Comparison of ENCODE assay signal across 23 cellular contexts in the genomic region with DNA sequence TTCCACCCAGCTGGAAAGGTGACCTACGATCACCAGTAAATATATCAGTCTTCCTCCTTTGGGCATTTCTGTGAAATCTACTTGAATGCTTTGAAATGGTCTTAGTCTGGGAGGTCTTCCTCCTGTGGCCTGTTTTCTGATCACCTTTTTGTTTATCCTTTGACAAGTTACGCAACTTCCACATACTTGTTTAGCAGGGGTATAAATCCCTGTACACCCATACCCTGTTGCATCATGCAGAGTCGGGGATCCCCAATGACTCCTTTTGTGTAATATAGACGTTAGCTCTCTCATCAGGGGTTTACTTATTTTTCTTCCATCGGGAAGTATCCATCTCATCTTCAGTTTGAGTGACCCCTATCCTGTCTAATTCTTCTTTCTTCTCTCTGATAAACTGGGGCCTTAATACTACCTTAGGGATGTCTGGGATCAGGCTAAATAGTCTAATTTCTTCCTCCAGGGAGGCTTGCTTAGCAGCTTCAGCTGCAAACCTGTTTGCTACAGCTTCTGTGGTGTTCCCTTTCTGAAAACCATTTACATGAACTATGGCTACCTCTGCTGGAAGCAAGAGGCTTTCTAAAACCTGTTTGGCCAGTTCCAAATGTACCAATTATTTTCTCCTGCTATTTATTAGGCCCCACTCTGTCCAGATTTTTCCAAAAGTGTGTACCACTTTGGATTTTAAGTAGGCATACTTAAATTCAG. TPM values are rescaled to one million over a fixed set of nuclear protein-coding genes. Genes with fewer than 3 reads are reported as not detected.
DNase-seq lines count a peak whose midpoint lies in the region; ATAC-seq and TF ChIP-seq lines count a peak whose summit lies in the region.
"Had no signal": no experiment of that assay in that cellular context is flagged by ENCODE, and none has a peak within 500 bp of the region (broad histone marks: within the 10 kb centered on the region; RNA-seq: fewer than 3 reads in every experiment).

No MANE protein-coding gene starts in this region.

- TF ChIP-seq RAD21 in liver (IDR thresholded peaks at IDR 0.05) = no peak

- no peak for TF ChIP-seq POLR2A in adrenal gland (IDR thresholded peaks at IDR 0.05)

- no peak overlapping the region for H3K27ac Mint-ChIP-seq in activated T-helper 2 cell treated with anti-CD3 and anti-CD28 coated beads, Interferon-gamma antibody, Interleukin-2, Interleukin-4, amounts not matched to agents 10 μg/mL and 5 μg/mL and 100 μg/mL, durations not matched to agents 14 hours and 24 hours and 36 hours
- H3K27ac Mint-ChIP-seq: brain; T-helper 2 cell treated with Interferon-gamma antibody and Interleukin-4, amounts not matched to agents 5 μg/mL and 100 μg/mL, for 36 hours had no signal

- peaks cover 10% of the 10 kb centered on the region for H3K9me3 Mint-ChIP-seq in activated T-helper 2 cell treated with anti-CD3 and anti-CD28 coated beads, Interferon-gamma antibody, Interleukin-2, Interleukin-4, amounts not matched to agents 10 μg/mL and 5 μg/mL and 100 μg/mL, durations not matched to agents 14 hours and 24 hours and 36 hours

- H3K4me1 ChIP-seq in liver (ENCODE audit: control insufficient read depth in 4 of 4, insufficient read depth in 4 of 4, low read length in 3 of 4) (peaks cover 0 to 5% (median 1%) of the 10 kb centered on the region in 4 donors), right atrium auricular region (peaks cover 0 to 13% of the 10 kb centered on the region in 2 donors), adrenal gland (replicated peaks in 1 of 2) (peaks cover 3 to 8% of the 10 kb centered on the region in 2 donors)
- H3K4me1 ChIP-seq: transverse colon had no signal

- H3K27me3 Mint-ChIP-seq in activated T-helper 2 cell treated with anti-CD3 and anti-CD28 coated beads, Interferon-gamma antibody, Interleukin-2, Interleukin-4, amounts not matched to agents 10 μg/mL and 5 μg/mL and 100 μg/mL, durations not matched to agents 14 hours and 24 hours and 36 hours (ENCODE audit: low read depth) = no peaks in the 10 kb centered on the region
- H3K27me3 Mint-ChIP-seq: brain; naive thymus-derived CD8-positive, alpha-beta T cell; progenitor cell of endocrine pancreas had no signal

- peaks cover 31% of the 10 kb centered on the region for H3K4me1 Mint-ChIP-seq in activated T-helper 2 cell treated with anti-CD3 and anti-CD28 coated beads, Interferon-gamma antibody, Interleukin-2, Interleukin-4, amounts not matched to agents 10 μg/mL and 5 μg/mL and 100 μg/mL, durations not matched to agents 14 hours and 24 hours and 36 hours (ENCODE audit: low read depth)

- no peak for ATAC-seq in HG03442 (IDR thresholded peaks at IDR 0.05; ENCODE audit: unreplicated experiment)
- ATAC-seq: naive thymus-derived CD8-positive, alpha-beta T cell had no signal

- H3K36me3 ChIP-seq in liver (ENCODE audit: control insufficient read depth in 4 of 4, insufficient read depth in 3 of 4, low read depth in 1 of 4, low read length in 3 of 4) (no peaks in the 10 kb centered on the region), right atrium auricular region (no peaks in the 10 kb centered on the region), adrenal gland (replicated peaks in 1 of 2) (no peaks in the 10 kb centered on the region)
- H3K36me3 ChIP-seq: transverse colon had no signal

- TF ChIP-seq CTCF in RWPE1 (conservative IDR thresholded peaks at IDR 0.05; ENCODE audit: low read depth) (no peak), liver (IDR thresholded peaks at IDR 0.05; ENCODE audit: low read depth, low read length, missing input control) (no peak), right atrium auricular region (IDR thresholded peaks at IDR 0.05) (no peak), adrenal gland (IDR thresholded peaks at IDR 0.05) (no peak)

- DNase-seq in DMS53 treated with DMSO at 0.1 percent for 48 hours (lab: John Stamatoyannopoulos, UW; ENCODE audit: unreplicated experiment) (peak; percentile 3), HT-29 (ENCODE audit: low spot score) (peak; percentile 44), RWPE1 (ENCODE audit: low spot score) (peak; percentile 22), right atrium auricular region (ENCODE audit: low spot score) (no peak), adrenal gland (no peak)
- no peak for DNase-seq in activated T-helper 2 cell treated with anti-CD3 and anti-CD28 coated beads, Interferon-gamma antibody, Interleukin-2, Interleukin-4, amounts not matched to agents 10 μg/mL and 5 μg/mL and 100 μg/mL, durations not matched to agents 14 hours and 24 hours and 36 hours (ENCODE audit: low spot score)
- DNase-seq: activated naive CD4-positive, alpha-beta T cell treated with anti-CD3 and anti-CD28 coated beads, Interleukin-2, amount 50 U/mL, for 16 hours; dermis blood vessel endothelial cell; DND-41; immature natural killer cell; naive thymus-derived CD8-positive, alpha-beta T cell; NCI-H187; NCI-H446; OCI-M1; transverse colon had no signal

- H3K9me3 ChIP-seq in liver (ENCODE audit: control insufficient read depth in 4 of 4, low read length in 3 of 4) (no peaks in the 10 kb centered on the region), right atrium auricular region (peaks cover 0 to 5% of the 10 kb centered on the region in 2 donors), adrenal gland (replicated peaks in 1 of 3) (no peaks in the 10 kb centered on the region)
- H3K9me3 ChIP-seq: transverse colon had no signal

- intact Hi-C loops in activated T-helper 2 cell treated with anti-CD3 and anti-CD28 coated beads, Interferon-gamma antibody, Interleukin-2, Interleukin-4, amounts not matched to agents 10 μg/mL and 5 μg/mL and 100 μg/mL, durations not matched to agents 14 hours and 24 hours and 36 hours (cut with micrococcal nuclease) = loop anchor here (10.0 kb wide), 1 partner anchor 62 kb away; no protein-coding TSS in a partner anchor
- intact Hi-C loops in adrenal gland (cut with DNase I) = no loop called here

- 73% methylated on average over 5 of the region's 5 CpGs for WGBS in liver
- 94 to 100% (median 96%) methylated on average over 5 of the region's 5 CpGs for WGBS in adrenal gland, 4 donors

- CTCF ChIA-PET in RWPE1 (lab: Yijun Ruan, JAX) = interaction anchor here (0.6 to 1.5 kb wide), 2 partner anchors 13 to 22 kb away, joined by 5 to 7 read pairs; no protein-coding TSS in a partner anchor

- H3K4me3 Mint-ChIP-seq in activated T-helper 2 cell treated with anti-CD3 and anti-CD28 coated beads, Interferon-gamma antibody, Interleukin-2, Interleukin-4, amounts not matched to agents 10 μg/mL and 5 μg/mL and 100 μg/mL, durations not matched to agents 14 hours and 24 hours and 36 hours (ENCODE audit: low read depth) = no peak overlapping the region
- H3K4me3 Mint-ChIP-seq: brain; immature natural killer cell; T-helper 2 cell treated with Interferon-gamma antibody and Interleukin-4, amounts not matched to agents 5 μg/mL and 100 μg/mL, for 36 hours had no signal

- POLR2A ChIA-PET in RWPE1 (lab: Yijun Ruan, JAX; ENCODE audit: low non-redundant PET) = no interaction called here

- no peak overlapping the region for H3K9ac ChIP-seq in liver (ENCODE audit: low read depth in 1 of 2, low read length in 2 of 2)

- H3K36me3 Mint-ChIP-seq in activated T-helper 2 cell treated with anti-CD3 and anti-CD28 coated beads, Interferon-gamma antibody, Interleukin-2, Interleukin-4, amounts not matched to agents 10 μg/mL and 5 μg/mL and 100 μg/mL, durations not matched to agents 14 hours and 24 hours and 36 hours (ENCODE audit: low read depth) = peaks cover 58% of the 10 kb centered on the region

- H3K4me3 ChIP-seq in liver (ENCODE audit: low read depth in 1 of 3, low read length in 3 of 3) (no peak overlapping the region), right atrium auricular region (no peak overlapping the region), adrenal gland (no peak overlapping the region)
- H3K4me3 ChIP-seq: transverse colon had no signal

- H3K27me3 ChIP-seq in liver (ENCODE audit: control insufficient read depth in 4 of 4, insufficient read depth in 4 of 4, low read length in 3 of 4) (no peaks in the 10 kb centered on the region), right atrium auricular region (no peaks in the 10 kb centered on the region), adrenal gland (no peaks in the 10 kb centered on the region)
- H3K27me3 ChIP-seq: transverse colon had no signal

- H3K27ac ChIP-seq in RWPE1 (no peak overlapping the region), liver (ENCODE audit: low read depth in 1 of 2, low read length in 2 of 2) (no peak overlapping the region), right atrium auricular region (peak overlapping the region in 1 of 2 donors; percentile 52), adrenal gland (no peak overlapping the region)
- H3K27ac ChIP-seq: transverse colon had no signal

TF ChIP-seq in liver, 16 proteins besides CTCF, POLR2A, EP300 and RAD21:
- no peak for TF ChIP-seq HNF4G (IDR thresholded peaks at IDR 0.05)
- TF ChIP-seq, protein P1, sequence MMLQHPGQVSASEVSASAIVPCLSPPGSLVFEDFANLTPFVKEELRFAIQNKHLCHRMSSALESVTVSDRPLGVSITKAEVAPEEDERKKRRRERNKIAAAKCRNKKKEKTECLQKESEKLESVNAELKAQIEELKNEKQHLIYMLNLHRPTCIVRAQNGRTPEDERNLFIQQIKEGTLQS (IDR thresholded peaks at IDR 0.05) = peak; percentile 13
- TF ChIP-seq HNF4A (conservative IDR thresholded peaks at IDR 0.05) = no peak
- no peak for TF ChIP-seq YY1 (IDR thresholded peaks at IDR 0.05)
TF ChIP-seq in liver: peak in this region for 1.

RNA-seq across cellular contexts. Expression of gene MAPK8, which starts 25.8 kb away (rescaled TPM):
- 21.9 and 24.9 TPM in 2 replicates for total RNA-seq in HT-29 (2014; rRNA removed; shearing (Covaris generic))
- total RNA-seq in liver = 10 to 100 TPM; 23.7 to 51.6 TPM
- 10 to 100 TPM; 14.9 to 26.0 TPM for polyA plus RNA-seq in liver
- total RNA-seq in activated T-helper 2 cell treated with anti-CD3 and anti-CD28 coated beads, Interferon-gamma antibody, Interleukin-2, Interleukin-4, amounts not matched to agents 10 μg/mL and 5 μg/mL and 100 μg/mL, durations not matched to agents 14 hours and 24 hours and 36 hours = 82.8 and 94.1 TPM in 2 replicates
- 10 to 100 TPM; 22.3 to 26.5 TPM for total RNA-seq in right atrium auricular region
- total RNA-seq in adrenal gland = 10 to 100 TPM; 15.1 to 45.7 (median 31.9) TPM
- 10 to 100 TPM in 1 of 3 donors, 1 to 10 TPM in 2; 7.6 to 44.8 (median 8.9) TPM for polyA plus RNA-seq in adrenal gland

RNA-seq across cellular contexts. Expression of gene FRMPD2, which starts 57.8 kb away (rescaled TPM):
- total RNA-seq in HT-29 (2014; rRNA removed; shearing (Covaris generic)) = not detected in 2 replicates
- total RNA-seq in liver (under 1 TPM in 1 of 2 donors, not detected in 1; 0.28 TPM), right atrium auricular region (1 to 10 TPM; 1.2 to 7.5 TPM), adrenal gland (under 1 TPM in 1 of 8 donors, not detected in 7; under 0.01 TPM)
- polyA plus RNA-seq in liver (not detected), adrenal gland (not detected)
- total RNA-seq in activated T-helper 2 cell treated with anti-CD3 and anti-CD28 coated beads, Interferon-gamma antibody, Interleukin-2, Interleukin-4, amounts not matched to agents 10 μg/mL and 5 μg/mL and 100 μg/mL, durations not matched to agents 14 hours and 24 hours and 36 hours = 0.09 TPM in 1 of 2 replicates, not detected in the other
- total RNA-seq: LHCN-M2; naive thymus-derived CD8-positive, alpha-beta T cell; SK-MEL-5 had no signal
- polyA plus RNA-seq: BJ; immature natural killer cell; naive thymus-derived CD8-positive, alpha-beta T cell had no signal

Comparison
In these comparisons a context has a peak if more than half of its experiments do, and no peak if none do; other contexts are left out.
1. DNase-seq: peak in DMS53 treated with DMSO at 0.1 percent for 48 hours (single experiment), HT-29 (single experiment) and RWPE1 (single experiment); none in activated T-helper 2 cell treated with anti-CD3 and anti-CD28 coated beads, Interferon-gamma antibody, Interleukin-2, Interleukin-4, amounts not matched to agents 10 μg/mL and 5 μg/mL and 100 μg/mL, durations not matched to agents 14 hours and 24 hours and 36 hours (single experiment), right atrium auricular region (single experiment) and adrenal gland (0 of 7).